Comparison of ENCODE assay signal across 8 cellular contexts in genomic region chr17:48025040-48025903, GRCh38. TPM values are rescaled to one million over a fixed set of nuclear protein-coding genes. Genes with fewer than 3 reads are reported as not detected.
DNase-seq lines count a peak whose midpoint lies in the region; ATAC-seq, FAIRE-seq and TF ChIP-seq lines count a peak whose summit lies in the region.

No MANE protein-coding gene starts in this region.

- peak overlapping the region; percentile 85 for H3K27ac ChIP-seq in keratinocyte (ENCODE audit: control insufficient read depth, insufficient read depth, low read length)

- no peaks in the 10 kb centered on the region for H3K36me3 ChIP-seq in keratinocyte (ENCODE audit: control insufficient read depth in 2 of 2, extremely low read depth in 1 of 2, insufficient read depth in 2 of 2, low read length in 2 of 2)

- H3K4me3 ChIP-seq in AG10803 (ENCODE audit: low read length): peak overlapping the region; percentile 71
- H3K4me3 ChIP-seq in keratinocyte (ENCODE audit: control insufficient read depth in 2 of 3, extremely low read depth in 1 of 3, insufficient read depth in 2 of 3, low read depth in 1 of 3, low read length in 3 of 3): peak overlapping the region; percentile 39 to 89 (median 66)

- H4K20me1 ChIP-seq in keratinocyte (ENCODE audit: control insufficient read depth, extremely low read depth, insufficient read depth, low read length): no peaks in the 10 kb centered on the region

- H3K9me3 ChIP-seq in keratinocyte (ENCODE audit: control insufficient read depth, low read depth, low read length): no peaks in the 10 kb centered on the region

- H3K27me3 ChIP-seq in keratinocyte (ENCODE audit: control insufficient read depth, extremely low read depth, insufficient read depth, low read length): no peaks in the 10 kb centered on the region

- dilution Hi-C loops in keratinocyte (cut with MboI; ENCODE audit: extremely low pct_ligation_motif_present, low sequenced_read_pairs): no loop called here

- peak overlapping the region; percentile 86 for H2AFZ ChIP-seq in keratinocyte (ENCODE audit: control insufficient read depth, low read length)

- H3K9me1 ChIP-seq in keratinocyte (ENCODE audit: control insufficient read depth, extremely low read depth, insufficient read depth, low read length): peaks cover 3% of the 10 kb centered on the region

- peak; percentile 95 for DNase-seq in AG10803 (ENCODE audit: low read depth)
- DNase-seq in NCI-H446 treated with DMSO at 0.1 percent for 48 hours (lab: John Stamatoyannopoulos, UW): peak; percentile 89
- peak; percentile 97 for DNase-seq in cerebellar cortex (ENCODE audit: low spot score)
- peak; percentile 89 for DNase-seq in keratinocyte (ENCODE audit: low read depth, low spot score)
- peak; percentile 99 for DNase-seq in stimulated activated CD4-positive, alpha-beta T cell treated with anti-CD3 and anti-CD28 coated beads, Interleukin-12 subunit alpha, Interleukin-12 subunit beta, amount 100 ng/mL, for 4 hours

- peak overlapping the region; percentile 97 for H3K4me2 ChIP-seq in keratinocyte (ENCODE audit: control insufficient read depth, extremely low read depth, insufficient read depth, low read depth, low read length)

- H3K4me1 ChIP-seq in keratinocyte (ENCODE audit: control insufficient read depth, extremely low read depth, insufficient read depth, low read length): peaks cover 42% of the 10 kb centered on the region

- no peaks in the 10 kb centered on the region for H3K79me2 ChIP-seq in keratinocyte (ENCODE audit: control insufficient read depth, insufficient read depth, low read length)

- TF ChIP-seq CTCF in AG10803 (conservative IDR thresholded peaks at IDR 0.05; ENCODE audit: low read length) (peak; percentile 67), keratinocyte (optimal IDR thresholded peaks at IDR 0.05 in 1 of 3, IDR thresholded peaks at IDR 0.05 in 1 of 3, conservative IDR thresholded peaks at IDR 0.05 in 1 of 3; ENCODE audit: extremely low read depth in 1 of 3, insufficient read depth in 2 of 3, low read length in 3 of 3) (peak; percentile 56 to 94 (median 92))

- ATAC-seq in GM19035 (IDR thresholded peaks at IDR 0.05; ENCODE audit: unreplicated experiment): peak; percentile 82
- ATAC-seq in HG03378 (IDR thresholded peaks at IDR 0.05; ENCODE audit: unreplicated experiment): peak; percentile 71
- peak; percentile 93 to 94 for ATAC-seq in activated CD4-positive, CD25-positive, alpha-beta regulatory T cell treated with anti-CD3 and anti-CD28 coated beads, Interleukin-2, amount 50 U/mL, for 24 hours

- H3K9ac ChIP-seq in keratinocyte (ENCODE audit: control insufficient read depth, extremely low read depth, insufficient read depth, low read length): peak overlapping the region; percentile 73

- FAIRE-seq in keratinocyte (lab: Jason Lieb, UNC): peak; percentile 5

RNA-seq across cellular contexts. Expression of gene COPZ2, which starts 12.3 kb away (rescaled TPM):
- 11.1 to 18.0 TPM (median 12.5 TPM) in 3 replicates for polyA plus RNA-seq in keratinocyte
- 13.4 TPM for polyA plus RNA-seq in keratinocyte (2011; ENCODE audit: low read depth)
- polyA plus RNA-seq in keratinocyte (2011; cell fraction: cytosol; rRNA removed): 19.8 and 23.7 TPM in 2 replicates
- polyA plus RNA-seq in keratinocyte (2011; cell fraction: nucleus; rRNA removed): 14.8 and 16.3 TPM in 2 replicates
- polyA plus RNA-seq in keratinocyte (2012; ENCODE audit: low replicate concordance): 16.5 and 17.2 TPM in 2 replicates
- 7.2 to 11.6 TPM (median 9.0 TPM) in 3 replicates for polyA minus RNA-seq in keratinocyte
- polyA minus RNA-seq in keratinocyte (2011; cell fraction: cytosol; rRNA and poly(A)+ RNA removed): 13.8 TPM
- 3.0 and 7.2 TPM in 2 replicates for polyA minus RNA-seq in keratinocyte (2011; cell fraction: nucleus; rRNA and poly(A)+ RNA removed)

RNA-seq across cellular contexts. Expression of gene NFE2L1, which starts 22.9 kb away (rescaled TPM):
- polyA plus RNA-seq in keratinocyte: 169 to 284 TPM (median 208 TPM) in 3 replicates
- 179 TPM for polyA plus RNA-seq in keratinocyte (2011; ENCODE audit: low read depth)
- 112 TPM in 2 replicates for polyA plus RNA-seq in keratinocyte (2011; cell fraction: cytosol; rRNA removed)
- 514 and 591 TPM in 2 replicates for polyA plus RNA-seq in keratinocyte (2011; cell fraction: nucleus; rRNA removed)
- 152 and 178 TPM in 2 replicates for polyA plus RNA-seq in keratinocyte (2012; ENCODE audit: low replicate concordance)
- 167 to 352 TPM (median 217 TPM) in 3 replicates for polyA minus RNA-seq in keratinocyte
- 115 TPM for polyA minus RNA-seq in keratinocyte (2011; cell fraction: cytosol; rRNA and poly(A)+ RNA removed)
- 374 and 414 TPM in 2 replicates for polyA minus RNA-seq in keratinocyte (2011; cell fraction: nucleus; rRNA and poly(A)+ RNA removed)

RNA-seq across cellular contexts. Expression of gene CDK5RAP3, which starts 54.4 kb away (rescaled TPM):
- polyA plus RNA-seq in keratinocyte: 62.7 to 79.4 TPM (median 63.9 TPM) in 3 replicates
- 69.5 TPM for polyA plus RNA-seq in keratinocyte (2011; ENCODE audit: low read depth)
- 24.8 and 26.8 TPM in 2 replicates for polyA plus RNA-seq in keratinocyte (2011; cell fraction: cytosol; rRNA removed)
- 316 and 363 TPM in 2 replicates for polyA plus RNA-seq in keratinocyte (2011; cell fraction: nucleus; rRNA removed)
- polyA plus RNA-seq in keratinocyte (2012; ENCODE audit: low replicate concordance): 58.2 and 79.6 TPM in 2 replicates
- 39.3 to 66.2 TPM (median 50.9 TPM) in 3 replicates for polyA minus RNA-seq in keratinocyte
- 18.8 TPM for polyA minus RNA-seq in keratinocyte (2011; cell fraction: cytosol; rRNA and poly(A)+ RNA removed)
- 39.1 and 52.5 TPM in 2 replicates for polyA minus RNA-seq in keratinocyte (2011; cell fraction: nucleus; rRNA and poly(A)+ RNA removed)

Comparison
In these comparisons a context has a peak if more than half of its experiments do, and no peak if none do; other contexts are left out.
1. Peak in every context shown above with its lines: DNase-seq, ATAC-seq, H3K4me3 ChIP-seq and H3K27ac ChIP-seq.